1 cellular context compared by ENCODE assay signal in genomic region chr3:38029400-38030125, GRCh38.
TF ChIP-seq lines count a peak whose summit lies in the region.

TSS of gene PLCD1 (minus strand) at chr3:38029642. CDS start at chr3:38029539, 103 bp downstream.

TF ChIP-seq in HepG2, 621 proteins besides CTCF, POLR2A, EP300 and RAD21 (continued from another document and continues in another):
- TF ChIP-seq, protein P1, sequence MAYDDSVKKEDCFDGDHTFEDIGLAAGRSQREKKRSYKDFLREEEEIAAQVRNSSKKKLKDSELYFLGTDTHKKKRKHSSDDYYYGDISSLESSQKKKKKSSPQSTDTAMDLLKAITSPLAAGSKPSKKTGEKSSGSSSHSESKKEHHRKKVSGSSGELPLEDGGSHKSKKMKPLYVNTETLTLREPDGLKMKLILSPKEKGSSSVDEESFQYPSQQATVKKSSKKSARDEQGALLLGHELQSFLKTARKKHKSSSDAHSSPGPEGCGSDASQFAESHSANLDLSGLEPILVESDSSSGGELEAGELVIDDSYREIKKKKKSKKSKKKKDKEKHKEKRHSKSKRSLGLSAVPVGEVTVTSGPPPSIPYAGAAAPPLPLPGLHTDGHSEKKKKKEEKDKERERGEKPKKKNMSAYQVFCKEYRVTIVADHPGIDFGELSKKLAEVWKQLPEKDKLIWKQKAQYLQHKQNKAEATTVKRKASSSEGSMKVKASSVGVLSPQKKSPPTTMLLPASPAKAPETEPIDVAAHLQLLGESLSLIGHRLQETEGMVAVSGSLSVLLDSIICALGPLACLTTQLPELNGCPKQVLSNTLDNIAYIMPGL (CRISPR knock-in tag; IDR thresholded peaks at IDR 0.05; ENCODE audit: borderline replicate concordance in 1 of 2, low read depth in 1 of 2), result peak in 1 of 2 experiments; percentile 30; a peak in 1 of 4 replicates
- TF ChIP-seq SNAI1 (CRISPR knock-in tag; IDR thresholded peaks at IDR 0.05; ENCODE audit: borderline replicate concordance) (no peak), ZNF777 (CRISPR knock-in tag; IDR thresholded peaks at IDR 0.05) (peak; percentile 84), ZNF124 (CRISPR knock-in tag; IDR thresholded peaks at IDR 0.05) (no peak), RNF2 (conservative IDR thresholded peaks at IDR 0.05; ENCODE audit: low read depth) (no peak), STAT5B (CRISPR knock-in tag; IDR thresholded peaks at IDR 0.05) (no peak), ZNF660 (CRISPR knock-in tag; IDR thresholded peaks at IDR 0.05; ENCODE audit: borderline replicate concordance, low read depth) (no peak), KLF15 (CRISPR knock-in tag; IDR thresholded peaks at IDR 0.05; ENCODE audit: borderline replicate concordance) (no peak), ZBTB14 (CRISPR knock-in tag; IDR thresholded peaks at IDR 0.05) (no peak), ZNF572 (CRISPR knock-in tag; IDR thresholded peaks at IDR 0.05) (no peak), ZNF263 (CRISPR knock-in tag; IDR thresholded peaks at IDR 0.05) (no peak), NFE2 (CRISPR knock-in tag; IDR thresholded peaks at IDR 0.05) (no peak), POLR2AphosphoS5 (IDR thresholded peaks at IDR 0.05; ENCODE audit: low read depth, low read length) (no peak), TAF1 (CRISPR knock-in tag; IDR thresholded peaks at IDR 0.05) (no peak; the same call in 1 of the 2 replicates), RFX1 (IDR thresholded peaks at IDR 0.05) (no peak), ZNF343 (CRISPR knock-in tag; IDR thresholded peaks at IDR 0.05) (no peak), FOXA3 (CRISPR knock-in tag; IDR thresholded peaks at IDR 0.05) (no peak), KDM2A (CRISPR knock-in tag; IDR thresholded peaks at IDR 0.05; ENCODE audit: borderline replicate concordance, low read depth) (peak; percentile 51; the same call in 1 of the 2 replicates), ZNF644 (CRISPR knock-in tag; IDR thresholded peaks at IDR 0.05; ENCODE audit: low read depth) (no peak), ZNF12 (CRISPR knock-in tag; IDR thresholded peaks at IDR 0.05) (no peak), HCFC1 (IDR thresholded peaks at IDR 0.05; ENCODE audit: low read depth, low read length) (no peak), ZNF530 (CRISPR knock-in tag; IDR thresholded peaks at IDR 0.05; ENCODE audit: low read depth) (no peak), GABPA (IDR thresholded peaks at IDR 0.05; ENCODE audit: low read depth, low read length) (no peak), GABPA (CRISPR knock-in tag; IDR thresholded peaks at IDR 0.05; ENCODE audit: low read depth) (no peak), ZNF558 (CRISPR knock-in tag; IDR thresholded peaks at IDR 0.05; ENCODE audit: borderline replicate concordance) (no peak), CSRNP2 (CRISPR knock-in tag; conservative IDR thresholded peaks at IDR 0.05; ENCODE audit: low read depth) (no peak), ZSCAN20 (CRISPR knock-in tag; IDR thresholded peaks at IDR 0.05; ENCODE audit: borderline replicate concordance) (no peak), KDM1A (CRISPR knock-in tag; IDR thresholded peaks at IDR 0.05) (peak; percentile 91), PATZ1 (CRISPR knock-in tag; IDR thresholded peaks at IDR 0.05) (peak; percentile 68), MEIS2 (CRISPR knock-in tag; IDR thresholded peaks at IDR 0.05) (no peak), SP4 (CRISPR knock-in tag; IDR thresholded peaks at IDR 0.05) (peak; percentile 32; the same call in 1 of the 2 replicates), MED1 (CRISPR knock-in tag; IDR thresholded peaks at IDR 0.05) (no peak), HIC2 (CRISPR knock-in tag; IDR thresholded peaks at IDR 0.05; ENCODE audit: low read depth) (no peak), RFX3 (CRISPR knock-in tag; IDR thresholded peaks at IDR 0.05) (no peak), ZNF33A (CRISPR knock-in tag; IDR thresholded peaks at IDR 0.05; ENCODE audit: borderline replicate concordance) (no peak), MIER2 (CRISPR knock-in tag; IDR thresholded peaks at IDR 0.05) (no peak), GPN1 (CRISPR knock-in tag; IDR thresholded peaks at IDR 0.05; ENCODE audit: borderline replicate concordance) (no peak), ARNT2 (CRISPR knock-in tag; IDR thresholded peaks at IDR 0.05; ENCODE audit: low read depth) (no peak), HOXA9 (CRISPR knock-in tag; IDR thresholded peaks at IDR 0.05; ENCODE audit: borderline replicate concordance) (0 out of 2 replicates have a peak, but pooled peaks have one; percentile 55), ZNF563 (CRISPR knock-in tag; IDR thresholded peaks at IDR 0.05) (0 out of 2 replicates have a peak, but pooled peaks have one; percentile 23), POGZ (CRISPR knock-in tag; IDR thresholded peaks at IDR 0.05) (no peak), ZNF619 (CRISPR knock-in tag; IDR thresholded peaks at IDR 0.05) (no peak), ZHX2 (IDR thresholded peaks at IDR 0.05; ENCODE audit: low read depth) (no peak), ZHX2 (CRISPR knock-in tag; IDR thresholded peaks at IDR 0.05; ENCODE audit: borderline replicate concordance) (no peak)
- TF ChIP-seq, protein P2, sequence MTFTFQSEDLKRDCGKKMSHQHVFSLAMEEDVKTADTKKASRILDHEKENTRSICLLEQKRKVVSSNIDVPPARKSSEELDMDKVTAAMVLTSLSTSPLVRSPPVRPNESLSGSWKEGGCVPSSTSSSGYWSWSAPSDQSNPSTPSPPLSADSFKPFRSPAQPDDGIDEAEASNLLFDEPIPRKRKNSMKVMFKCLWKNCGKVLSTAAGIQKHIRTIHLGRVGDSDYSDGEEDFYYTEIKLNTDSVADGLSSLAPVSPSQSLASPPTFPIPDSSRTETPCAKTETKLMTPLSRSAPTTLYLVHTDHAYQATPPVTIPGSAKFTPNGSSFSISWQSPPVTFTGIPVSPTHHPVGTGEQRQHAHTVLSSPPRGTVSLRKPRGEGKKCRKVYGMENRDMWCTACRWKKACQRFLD (CRISPR knock-in tag; IDR thresholded peaks at IDR 0.05; ENCODE audit: borderline replicate concordance), result 0 out of 2 replicates have a peak, but pooled peaks have one; percentile 34
- TF ChIP-seq, protein P3, sequence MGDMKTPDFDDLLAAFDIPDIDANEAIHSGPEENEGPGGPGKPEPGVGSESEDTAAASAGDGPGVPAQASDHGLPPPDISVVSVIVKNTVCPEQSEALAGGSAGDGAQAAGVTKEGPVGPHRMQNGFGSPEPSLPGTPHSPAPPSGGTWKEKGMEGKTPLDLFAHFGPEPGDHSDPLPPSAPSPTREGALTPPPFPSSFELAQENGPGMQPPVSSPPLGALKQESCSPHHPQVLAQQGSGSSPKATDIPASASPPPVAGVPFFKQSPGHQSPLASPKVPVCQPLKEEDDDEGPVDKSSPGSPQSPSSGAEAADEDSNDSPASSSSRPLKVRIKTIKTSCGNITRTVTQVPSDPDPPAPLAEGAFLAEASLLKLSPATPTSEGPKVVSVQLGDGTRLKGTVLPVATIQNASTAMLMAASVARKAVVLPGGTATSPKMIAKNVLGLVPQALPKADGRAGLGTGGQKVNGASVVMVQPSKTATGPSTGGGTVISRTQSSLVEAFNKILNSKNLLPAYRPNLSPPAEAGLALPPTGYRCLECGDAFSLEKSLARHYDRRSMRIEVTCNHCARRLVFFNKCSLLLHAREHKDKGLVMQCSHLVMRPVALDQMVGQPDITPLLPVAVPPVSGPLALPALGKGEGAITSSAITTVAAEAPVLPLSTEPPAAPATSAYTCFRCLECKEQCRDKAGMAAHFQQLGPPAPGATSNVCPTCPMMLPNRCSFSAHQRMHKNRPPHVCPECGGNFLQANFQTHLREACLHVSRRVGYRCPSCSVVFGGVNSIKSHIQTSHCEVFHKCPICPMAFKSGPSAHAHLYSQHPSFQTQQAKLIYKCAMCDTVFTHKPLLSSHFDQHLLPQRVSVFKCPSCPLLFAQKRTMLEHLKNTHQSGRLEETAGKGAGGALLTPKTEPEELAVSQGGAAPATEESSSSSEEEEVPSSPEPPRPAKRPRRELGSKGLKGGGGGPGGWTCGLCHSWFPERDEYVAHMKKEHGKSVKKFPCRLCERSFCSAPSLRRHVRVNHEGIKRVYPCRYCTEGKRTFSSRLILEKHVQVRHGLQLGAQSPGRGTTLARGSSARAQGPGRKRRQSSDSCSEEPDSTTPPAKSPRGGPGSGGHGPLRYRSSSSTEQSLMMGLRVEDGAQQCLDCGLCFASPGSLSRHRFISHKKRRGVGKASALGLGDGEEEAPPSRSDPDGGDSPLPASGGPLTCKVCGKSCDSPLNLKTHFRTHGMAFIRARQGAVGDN (CRISPR knock-in tag; IDR thresholded peaks at IDR 0.05), result peak; percentile 50; the same call in 1 of the 2 replicates
